ENCODE assay signal across 10 cellular contexts in genomic region chr18:78232196-78232595, GRCh38.
"Had no signal": no experiment of that assay in that cellular context is flagged by ENCODE, and none has a peak within 500 bp of the region (broad histone marks: within the 10 kb centered on the region; RNA-seq: fewer than 3 reads in every experiment).

No MANE protein-coding gene starts in this region.

- H3K4me1 ChIP-seq: HAP-1 had no signal

- H3K27ac ChIP-seq: GM23248 had no signal

- FAIRE-seq: H54 had no signal

- H3K9ac ChIP-seq: GM23248 had no signal

- H3K9me3 ChIP-seq: HAP-1 had no signal

- ATAC-seq: GM23338, HCT116 had no signal

- H3K36me3 ChIP-seq: HAP-1 had no signal

- H3K4me3 ChIP-seq: GM23248, GM23338, HAP-1 had no signal

- DNase-seq: GM23248, GOT3, H7, H9, HCEC 1CT, HFFc6 had no signal

- H2AFZ ChIP-seq: GM23248, GM23338 had no signal

- H3K4me2 ChIP-seq: GM23338 had no signal
